ENCODE assay signal across 8 cellular contexts in the genomic region with DNA sequence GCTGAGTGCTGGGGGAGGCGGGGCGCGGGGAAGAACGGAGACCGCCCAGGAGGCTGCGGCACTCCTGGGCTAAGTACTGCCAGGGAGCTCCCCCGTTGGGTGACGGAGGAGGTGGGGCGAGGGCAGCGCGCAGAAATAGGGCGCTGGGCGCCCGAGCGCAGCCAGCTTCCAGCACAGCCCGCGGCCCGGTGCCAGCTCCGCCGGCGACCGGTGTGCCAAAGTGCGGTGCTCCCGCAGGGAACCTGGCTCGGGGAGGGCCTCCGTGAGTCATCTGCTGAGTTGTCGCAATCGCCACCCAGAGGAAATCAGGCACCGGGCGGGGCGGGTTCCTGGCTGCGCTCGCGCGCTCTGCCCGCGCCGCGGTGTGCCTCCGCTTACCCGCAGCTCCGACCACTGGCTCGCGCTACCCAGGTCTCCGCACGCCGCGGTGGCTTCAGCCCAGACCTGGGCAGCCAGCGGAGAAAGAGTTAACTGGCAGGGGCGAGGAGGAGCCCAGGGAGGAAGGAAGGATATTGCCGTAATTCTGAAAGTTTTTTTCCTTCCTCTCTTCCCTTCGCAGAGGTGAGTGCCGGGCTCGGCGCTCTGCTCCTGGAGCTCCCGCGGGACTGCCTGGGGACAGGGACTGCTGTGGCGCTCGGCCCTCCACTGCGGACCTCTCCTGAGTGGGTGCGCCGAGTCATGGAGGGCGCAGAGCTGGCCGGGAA. TPM values are rescaled to one million over a fixed set of nuclear protein-coding genes. Genes with fewer than 3 reads are reported as not detected.
A peak's percentile ranks its signal among the peaks of the same experiment; 100 is the strongest.
DNase-seq lines count a peak whose midpoint lies in the region; ATAC-seq and TF ChIP-seq lines count a peak whose summit lies in the region.

A gene (plus strand): TSS at position 164 of the 704 bp plus-strand sequence. CDS start 515 bp downstream, at position 679.

- H3K9me3 ChIP-seq in body of pancreas: no peaks in the 10 kb centered on the region

- 0 to 2% methylated on average over 10 to 63 of the region's 64 CpGs for WGBS in body of pancreas, 2 donors

- peak within 1 kb of the TSS; percentile 90 for H3K4me2 ChIP-seq in KMS-11

- TF ChIP-seq CTCF in KMS-11 (conservative IDR thresholded peaks at IDR 0.05; ENCODE audit: low read depth, low read length): no peak
- peak in 2 of 7 experiments; percentile 8 to 9 for TF ChIP-seq CTCF in body of pancreas (IDR thresholded peaks at IDR 0.05)

- no peaks in the 10 kb centered on the region for H3K79me2 ChIP-seq in KMS-11 (ENCODE audit: insufficient read depth, low read depth)

- H3K4me3 ChIP-seq in KMS-11 (IDR thresholded peaks at IDR 0.05; ENCODE audit: insufficient read depth, low read depth, low read length): no peak within 1 kb of the TSS
- peak within 1 kb of the TSS; percentile 39 to 52 for H3K4me3 ChIP-seq in body of pancreas
- peak within 1 kb of the TSS; percentile 82 for H3K4me3 ChIP-seq in iPS-11a (ENCODE audit: low read depth, low read length)
- H3K4me3 ChIP-seq in skin epidermis: peak within 1 kb of the TSS; percentile 36 to 73 (median 53)

- DNase-seq in GM03348 (ENCODE audit: low spot score) (peak; percentile 82), UCSD-AML1 (lab: John Stamatoyannopoulos, UW; ENCODE audit: unreplicated experiment) (peak; percentile 87), body of pancreas (peak; percentile 81 to 92 (median 89)), foreskin melanocyte (no peak)

- ATAC-seq in GM21786 (IDR thresholded peaks at IDR 0.05; ENCODE audit: unreplicated experiment): peak; percentile 83
- peak; percentile 93 for ATAC-seq in body of pancreas

- H4K20me1 ChIP-seq in KMS-11 (ENCODE audit: insufficient read depth): no peaks in the 10 kb centered on the region

- H3K36me3 ChIP-seq in KMS-11 (ENCODE audit: insufficient read depth) (no peaks in the 10 kb centered on the region), body of pancreas (replicated peaks in 1 of 2; ENCODE audit: insufficient read depth in 1 of 2, low read depth in 2 of 2) (no peaks in the 10 kb centered on the region)

- H3K27me3 ChIP-seq in KMS-11 (ENCODE audit: insufficient read depth, low read depth): no peaks in the 10 kb centered on the region
- H3K27me3 ChIP-seq in body of pancreas: no peaks in the 10 kb centered on the region

- intact Hi-C loops in body of pancreas (cut with DNase I): no loop called here

- H2AFZ ChIP-seq in KMS-11 (ENCODE audit: low read depth): peak within 1 kb of the TSS; percentile 94

- peak within 1 kb of the TSS; percentile 74 for H3K9ac ChIP-seq in KMS-11

- peak; percentile 42 to 62 (median 52) for TF ChIP-seq POLR2A in body of pancreas (IDR thresholded peaks at IDR 0.05)

- H3K4me1 ChIP-seq in KMS-11 (ENCODE audit: low read depth, poor library complexity, severe bottlenecking): peaks cover 22% of the 10 kb centered on the region
- H3K4me1 ChIP-seq in body of pancreas: peaks cover 16% of the 10 kb centered on the region

- H3K27ac ChIP-seq in KMS-11: peak within 1 kb of the TSS; percentile 43; the same call in 1 of the 2 replicates
- H3K27ac ChIP-seq in body of pancreas: peak within 1 kb of the TSS in 3 of 4 donors; percentile 53 to 70 (median 69)
- peak within 1 kb of the TSS in 19 of 21 experiments; percentile 0 to 81 (median 66) for H3K27ac ChIP-seq in skin epidermis

RNA-seq across cellular contexts. Expression of the gene that starts here (rescaled TPM):
- 1 to 10 TPM; 1.8 to 4.3 TPM for total RNA-seq in body of pancreas
